ENCODE assay signal across 1 cellular context in genomic region chr21:37631319-37632117, GRCh38.
TF ChIP-seq lines count a peak whose summit lies in the region.

No MANE protein-coding gene starts in this region.

TF ChIP-seq in GM12878, 131 proteins besides CTCF, POLR2A, EP300 and RAD21 (continued from another document and continues in another):
- no peak for TF ChIP-seq IRF5 (IDR thresholded peaks at IDR 0.05; ENCODE audit: borderline replicate concordance)
- peak; percentile 98 for TF ChIP-seq RELB (IDR thresholded peaks at IDR 0.05; ENCODE audit: low read depth)
- TF ChIP-seq MXI1 (IDR thresholded peaks at IDR 0.05; ENCODE audit: low read depth, low read length) = no peak
- TF ChIP-seq CUX1 (IDR thresholded peaks at IDR 0.05; ENCODE audit: insufficient replicate concordance, low read depth, low read length) = no peak
- TF ChIP-seq NRF1 (conservative IDR thresholded peaks at IDR 0.05; ENCODE audit: low read depth, low read length) = no peak
- no peak for TF ChIP-seq YBX1 (IDR thresholded peaks at IDR 0.05)
- TF ChIP-seq PRDM15 (CRISPR knock-in tag; IDR thresholded peaks at IDR 0.05) = no peak
- no peak for TF ChIP-seq CHD1 (IDR thresholded peaks at IDR 0.05; ENCODE audit: low read depth, low read length)
- no peak for TF ChIP-seq IRF3 (IDR thresholded peaks at IDR 0.05)
- TF ChIP-seq SMARCA5 (IDR thresholded peaks at IDR 0.05) = no peak
- TF ChIP-seq TBL1XR1 (IDR thresholded peaks at IDR 0.05; ENCODE audit: low read depth, low read length) = no peak
- no peak for TF ChIP-seq SMC3 (IDR thresholded peaks at IDR 0.05; ENCODE audit: borderline replicate concordance, low read length)
- TF ChIP-seq SREBF1 (IDR thresholded peaks at IDR 0.05; ENCODE audit: low read length) = no peak
- TF ChIP-seq BMI1 (IDR thresholded peaks at IDR 0.05; ENCODE audit: borderline replicate concordance) = no peak
- no peak for TF ChIP-seq ZBTB40 (IDR thresholded peaks at IDR 0.05; ENCODE audit: borderline replicate concordance)
- TF ChIP-seq IRF4 (IDR thresholded peaks at IDR 0.05; ENCODE audit: low read depth, low read length) = 0 out of 2 replicates have a peak, but pooled peaks have one; percentile 25
- no peak for TF ChIP-seq ELK1 (IDR thresholded peaks at IDR 0.05; ENCODE audit: low read depth, low read length)
- no peak for TF ChIP-seq CBX3 (IDR thresholded peaks at IDR 0.05; ENCODE audit: borderline replicate concordance, low read depth)
- TF ChIP-seq RCOR1 (conservative IDR thresholded peaks at IDR 0.05; ENCODE audit: low read depth, low read length) = no peak
- no peak for TF ChIP-seq BACH1 (IDR thresholded peaks at IDR 0.05; ENCODE audit: borderline replicate concordance)
- no peak for TF ChIP-seq ZSCAN29 (IDR thresholded peaks at IDR 0.05)
- peak; percentile 43; the same call in 1 of the 2 replicates for TF ChIP-seq BCL11A (IDR thresholded peaks at IDR 0.05; ENCODE audit: low read depth, low read length)
- no peak for TF ChIP-seq PML (IDR thresholded peaks at IDR 0.05; ENCODE audit: low read length)
- peak in 1 of 2 experiments; percentile 48; a peak in 2 of 4 replicates for TF ChIP-seq ETV6 (conservative IDR thresholded peaks at IDR 0.05 in 1 of 2, IDR thresholded peaks at IDR 0.05 in 1 of 2; ENCODE audit: borderline replicate concordance in 1 of 2, low read depth in 1 of 2)
- no peak for TF ChIP-seq GABPA (IDR thresholded peaks at IDR 0.05; ENCODE audit: low read depth)
- no peak for TF ChIP-seq CBX5 (IDR thresholded peaks at IDR 0.05; ENCODE audit: low read depth)
- no peak for TF ChIP-seq ZNF687 (IDR thresholded peaks at IDR 0.05)
- TF ChIP-seq POLR2AphosphoS5 (IDR thresholded peaks at IDR 0.05; ENCODE audit: low read length) = no peak
